In genomic region chr10:17506390-17506789, GRCh38 we compare ENCODE assay signal across 1 cellular context.
TF ChIP-seq lines count a peak whose summit lies in the region.

No MANE protein-coding gene starts in this region.

TF ChIP-seq in HepG2, 621 proteins besides CTCF, POLR2A, EP300 and RAD21:
- TF ChIP-seq ZBTB26 (CRISPR knock-in tag; IDR thresholded peaks at IDR 0.05; ENCODE audit: borderline replicate concordance): no peak
- TF ChIP-seq NCOA5 (CRISPR knock-in tag; IDR thresholded peaks at IDR 0.05): no peak
